10 cellular contexts compared by ENCODE assay signal in the genomic region with DNA sequence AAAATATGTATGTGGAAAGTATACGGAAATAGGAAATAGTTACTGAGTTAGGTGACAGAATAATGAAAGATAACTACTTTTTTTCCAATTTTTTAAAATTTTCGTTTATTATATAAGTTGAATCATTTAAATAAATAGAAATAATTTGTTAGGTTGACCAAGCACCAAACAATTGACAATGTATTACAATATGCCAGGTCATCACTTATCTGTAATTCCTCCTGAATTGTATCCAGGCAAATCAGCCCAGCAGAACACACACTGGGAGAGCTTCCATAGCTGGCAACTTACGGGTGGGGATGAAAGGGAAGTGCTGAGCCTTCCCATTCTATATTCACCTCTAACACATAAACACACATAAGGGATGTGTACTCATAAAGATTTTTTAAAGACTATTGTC. TPM values are rescaled to one million over a fixed set of nuclear protein-coding genes. Genes with fewer than 3 reads are reported as not detected.
"Had no signal": no experiment of that assay in that cellular context is flagged by ENCODE, and none has a peak within 500 bp of the region (broad histone marks: within the 10 kb centered on the region; RNA-seq: fewer than 3 reads in every experiment).

No MANE protein-coding gene starts in this region.

- FAIRE-seq: HTR-8/SVneo had no signal

- H3K4me1 ChIP-seq: HAP-1 had no signal

- H3K4me2 ChIP-seq: KMS-11 had no signal

- H3K27ac ChIP-seq: GM23248, KMS-11 had no signal

- H3K4me3 ChIP-seq: GM23248, HAP-1 had no signal

- H2AFZ ChIP-seq: GM23248 had no signal

- ATAC-seq: HCT116 had no signal

- DNase-seq: GM23248, GOT3, H7, Karpas-422, KBM-7 had no signal

- H3K9ac ChIP-seq: GM23248, KMS-11 had no signal

- H3K9me3 ChIP-seq: HAP-1 had no signal

RNA-seq across cellular contexts. Expression of a gene that starts 40.7 kb away (rescaled TPM):
- total RNA-seq: HT-29 had no signal
